ENCODE assay signal across 18 cellular contexts in the genomic region with DNA sequence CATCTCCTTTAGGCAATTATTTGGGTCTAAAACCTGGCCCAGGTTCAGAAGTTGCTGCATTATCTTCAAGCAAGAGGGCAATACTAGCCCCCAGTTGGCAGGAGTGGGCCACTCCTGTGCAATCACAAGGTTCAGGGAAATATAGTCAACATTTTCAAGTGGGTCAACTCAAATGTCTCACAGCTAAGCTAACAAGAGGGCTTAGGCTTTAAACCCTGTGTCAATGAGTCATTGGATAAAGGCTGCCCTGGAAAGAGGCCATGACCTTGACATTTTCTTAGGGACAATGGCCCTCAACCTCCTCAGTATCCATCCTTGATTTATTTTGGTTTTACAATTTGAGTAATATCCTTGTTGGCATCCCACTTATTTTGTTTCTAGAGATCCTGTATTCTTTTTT.
A peak's percentile ranks its signal among the peaks of the same experiment; 100 is the strongest.
DNase-seq lines count a peak whose midpoint lies in the region; ATAC-seq, FAIRE-seq and TF ChIP-seq lines count a peak whose summit lies in the region.
"Had no signal": no experiment of that assay in that cellular context is flagged by ENCODE, and none has a peak within 500 bp of the region (broad histone marks: within the 10 kb centered on the region; RNA-seq: fewer than 3 reads in every experiment).

No MANE protein-coding gene starts in this region.

- no peak overlapping the region for H3K27ac Mint-ChIP-seq in CD4-positive, alpha-beta T cell
- H3K27ac Mint-ChIP-seq: H9 had no signal

- no peak for ATAC-seq in HepG2
- peak; percentile 43 for ATAC-seq in upper lobe of right lung
- ATAC-seq in CD4-positive, alpha-beta T cell (ENCODE audit: poor library complexity), result no peak
- no peak for ATAC-seq in SK-N-SH treated with all-trans-retinoic acid at 6 μM for 48 hours
- ATAC-seq: A549, GM12878 had no signal

- BruUV-seq in HepG2 (replicated peaks; lab: Mats Ljungman, UMichigan), result no TSS peak

- H3K9ac ChIP-seq in HepG2 (ENCODE audit: insufficient read depth, low read depth, low read length), result no peak overlapping the region

- no peak for TF ChIP-seq RAD21 in HepG2 (CRISPR knock-in tag; IDR thresholded peaks at IDR 0.05)

- H3K27ac ChIP-seq in HepG2 (ENCODE audit: extremely low read length, insufficient read depth, low read length) (no peak overlapping the region), upper lobe of right lung (no peak overlapping the region)
- no peak overlapping the region for H3K27ac ChIP-seq in CD4-positive, alpha-beta T cell (ENCODE audit: low read depth, low read length)
- H3K27ac ChIP-seq: 22Rv1, A549, C4-2B had no signal

- no peaks in the 10 kb centered on the region for H3K9me3 Mint-ChIP-seq in CD4-positive, alpha-beta T cell
- H3K9me3 Mint-ChIP-seq: H9 had no signal

- no peaks in the 10 kb centered on the region for H3K9me3 ChIP-seq in HepG2 (ENCODE audit: low read length)
- no peaks in the 10 kb centered on the region for H3K9me3 ChIP-seq in upper lobe of right lung
- no peaks in the 10 kb centered on the region for H3K9me3 ChIP-seq in CD4-positive, alpha-beta T cell (ENCODE audit: control insufficient read depth, low read length)
- H3K9me3 ChIP-seq: A549 had no signal

- no peak for FAIRE-seq in HepG2 (lab: Jason Lieb, UNC)
- FAIRE-seq: A549, GM12878, H1 had no signal

- no peak for TF ChIP-seq EP300 in HepG2 (IDR thresholded peaks at IDR 0.05; ENCODE audit: low read depth in 2 of 2, low read length in 2 of 2)
- TF ChIP-seq EP300 in HepG2 (CRISPR knock-in tag; IDR thresholded peaks at IDR 0.05; ENCODE audit: borderline replicate concordance), result no peak

- TF ChIP-seq CTCF in HepG2 (CRISPR knock-in tag; IDR thresholded peaks at IDR 0.05) (no peak), upper lobe of right lung (IDR thresholded peaks at IDR 0.05) (no peak)
- no peak for TF ChIP-seq CTCF in CD4-positive, alpha-beta T cell (IDR thresholded peaks at IDR 0.05)

- DNase-seq in NCI-H1092 treated with DMSO at 0.1 percent for 48 hours (lab: John Stamatoyannopoulos, UW) (peak; percentile 3), NCI-H1092 (lab: John Stamatoyannopoulos, UW) (no peak), DMS53 (lab: John Stamatoyannopoulos, UW) (peak; percentile 62), HepG2 (ENCODE audit: low spot score) (no peak), upper lobe of right lung (no peak)
- no peak for DNase-seq in CD4-positive, alpha-beta T cell
- DNase-seq: AML-193; CD4-positive, alpha-beta memory T cell; DMS153; DND-41; EL; H9 had no signal

- CTCF ChIA-PET in HepG2 (lab: Yijun Ruan, JAX; ENCODE audit: low intra/inter-chr PET ratio, low total read pairs), result no interaction called here
- CTCF ChIA-PET in CD4-positive, alpha-beta T cell (lab: Charles Lee), result no interaction called here

- no peak overlapping the region for H3K4me3 Mint-ChIP-seq in CD4-positive, alpha-beta T cell
- H3K4me3 Mint-ChIP-seq: CD4-positive, alpha-beta memory T cell; H9 had no signal

- no peaks in the 10 kb centered on the region for H3K36me3 ChIP-seq in HepG2 (replicated peaks in 1 of 2; ENCODE audit: control insufficient read depth in 1 of 2, insufficient read depth in 2 of 2, low read length in 2 of 2)
- no peaks in the 10 kb centered on the region for H3K36me3 ChIP-seq in upper lobe of right lung

- POLR2A ChIA-PET in HepG2 (lab: Yijun Ruan, JAX), result interaction anchor here (0.7 kb wide), 1 partner anchor 58 kb away, joined by 5 read pairs; no protein-coding TSS in a partner anchor
- POLR2A ChIA-PET in CD4-positive, alpha-beta T cell (lab: Charles Lee), result no interaction called here

- H4K20me1 ChIP-seq in HepG2 (ENCODE audit: insufficient read depth, low read length), result no peaks in the 10 kb centered on the region

- no peaks in the 10 kb centered on the region for H3K4me1 Mint-ChIP-seq in CD4-positive, alpha-beta T cell (ENCODE audit: low read depth)
- H3K4me1 Mint-ChIP-seq: CD4-positive, alpha-beta memory T cell had no signal

- H3K4me1 ChIP-seq in HepG2 (ENCODE audit: insufficient read depth, low read length) (peaks cover 9% of the 10 kb centered on the region), upper lobe of right lung (no peaks in the 10 kb centered on the region)
- H3K4me1 ChIP-seq: A549 had no signal

- no peak overlapping the region for H2AFZ ChIP-seq in HepG2 (ENCODE audit: low read length)

- no peak overlapping the region for H3K4me3 ChIP-seq in HepG2 (replicated peaks in 1 of 3; ENCODE audit: insufficient read depth in 1 of 3, low read depth in 2 of 3, low read length in 3 of 3)
- H3K4me3 ChIP-seq in upper lobe of right lung, result no peak overlapping the region
- H3K4me3 ChIP-seq: A549, GM12878 had no signal

- H3K27me3 Mint-ChIP-seq in CD4-positive, alpha-beta T cell, result peaks cover 31% of the 10 kb centered on the region

- TF ChIP-seq POLR2A in HepG2 (IDR thresholded peaks at IDR 0.05; ENCODE audit: insufficient read depth in 1 of 2, low read depth in 2 of 2, low read length in 2 of 2), result no peak

- in situ Hi-C loops in HepG2 (cut with HindIII; ENCODE audit: extremely low pct_ligation_motif_present, low pct_unique_long_range_greater_than_20kb), result no loop called here

- H3K79me2 ChIP-seq in HepG2 (ENCODE audit: insufficient read depth, low read length), result no peaks in the 10 kb centered on the region

- H3K27me3 ChIP-seq in HepG2 (ENCODE audit: control insufficient read depth in 1 of 2, insufficient read depth in 2 of 2, low read length in 2 of 2), result no peaks in the 10 kb centered on the region
- no peaks in the 10 kb centered on the region for H3K27me3 ChIP-seq in upper lobe of right lung
- H3K27me3 ChIP-seq in CD4-positive, alpha-beta T cell (ENCODE audit: control insufficient read depth, insufficient read depth, low read length), result no peaks in the 10 kb centered on the region

- intact Hi-C loops in HepG2 (cut with micrococcal nuclease; ENCODE audit: unreplicated experiment) (no loop called here), upper lobe of right lung (cut with DNase I) (no loop called here)
- intact Hi-C loops in CD4-positive, alpha-beta T cell (cut with DNase I, micrococcal nuclease), result no loop called here

- no peak overlapping the region for H3K4me2 ChIP-seq in HepG2 (ENCODE audit: low read depth, low read length)
- H3K4me2 ChIP-seq: A549 had no signal

- no peaks in the 10 kb centered on the region for H3K36me3 Mint-ChIP-seq in CD4-positive, alpha-beta T cell (ENCODE audit: low read depth)

TF ChIP-seq in HepG2, 621 proteins besides CTCF, POLR2A, EP300 and RAD21 (continues in another document):
- TF ChIP-seq NFE2L1 (CRISPR knock-in tag; IDR thresholded peaks at IDR 0.05; ENCODE audit: borderline replicate concordance) (no peak), ASH2L (IDR thresholded peaks at IDR 0.05; ENCODE audit: insufficient read length, low read depth, low read length) (no peak), MZF1 (CRISPR knock-in tag; IDR thresholded peaks at IDR 0.05; ENCODE audit: borderline replicate concordance) (no peak), KAT7 (CRISPR knock-in tag; IDR thresholded peaks at IDR 0.05; ENCODE audit: borderline replicate concordance) (no peak)

TF ChIP-seq in SK-N-SH treated with all-trans-retinoic acid at 6 μM for 48 hours, 23 proteins besides CTCF, POLR2A, EP300 and RAD21 (continues in another document):
- TF ChIP-seq BACH2 (CRISPR knock-in tag; IDR thresholded peaks at IDR 0.05; ENCODE audit: borderline replicate concordance) (no peak), ZFP30 (CRISPR knock-in tag; IDR thresholded peaks at IDR 0.05) (no peak), ZNF70 (CRISPR knock-in tag; IDR thresholded peaks at IDR 0.05) (no peak), ESRRG (CRISPR knock-in tag; IDR thresholded peaks at IDR 0.05) (no peak), GLIS3 (CRISPR knock-in tag; IDR thresholded peaks at IDR 0.05) (no peak), ZC3H10 (CRISPR knock-in tag; IDR thresholded peaks at IDR 0.05) (no peak), ZNF8 (CRISPR knock-in tag; IDR thresholded peaks at IDR 0.05) (no peak), ISL1 (CRISPR knock-in tag; IDR thresholded peaks at IDR 0.05) (no peak), ARNTL (CRISPR knock-in tag; IDR thresholded peaks at IDR 0.05; ENCODE audit: borderline replicate concordance, low read depth) (no peak), TCF4 (CRISPR knock-in tag; IDR thresholded peaks at IDR 0.05; ENCODE audit: borderline replicate concordance) (no peak), ZNF565 (CRISPR knock-in tag; conservative IDR thresholded peaks at IDR 0.05; ENCODE audit: low read depth) (no peak), TOX (CRISPR knock-in tag; IDR thresholded peaks at IDR 0.05; ENCODE audit: borderline replicate concordance) (no peak)
- TF ChIP-seq, protein P1, sequence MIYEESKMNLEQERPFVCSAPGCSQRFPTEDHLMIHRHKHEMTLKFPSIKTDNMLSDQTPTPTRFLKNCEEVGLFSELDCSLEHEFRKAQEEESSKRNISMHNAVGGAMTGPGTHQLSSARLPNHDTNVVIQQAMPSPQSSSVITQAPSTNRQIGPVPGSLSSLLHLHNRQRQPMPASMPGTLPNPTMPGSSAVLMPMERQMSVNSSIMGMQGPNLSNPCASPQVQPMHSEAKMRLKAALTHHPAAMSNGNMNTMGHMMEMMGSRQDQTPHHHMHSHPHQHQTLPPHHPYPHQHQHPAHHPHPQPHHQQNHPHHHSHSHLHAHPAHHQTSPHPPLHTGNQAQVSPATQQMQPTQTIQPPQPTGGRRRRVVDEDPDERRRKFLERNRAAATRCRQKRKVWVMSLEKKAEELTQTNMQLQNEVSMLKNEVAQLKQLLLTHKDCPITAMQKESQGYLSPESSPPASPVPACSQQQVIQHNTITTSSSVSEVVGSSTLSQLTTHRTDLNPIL (CRISPR knock-in tag; IDR thresholded peaks at IDR 0.05; ENCODE audit: low read depth), result no peak
- TF ChIP-seq, protein P2, sequence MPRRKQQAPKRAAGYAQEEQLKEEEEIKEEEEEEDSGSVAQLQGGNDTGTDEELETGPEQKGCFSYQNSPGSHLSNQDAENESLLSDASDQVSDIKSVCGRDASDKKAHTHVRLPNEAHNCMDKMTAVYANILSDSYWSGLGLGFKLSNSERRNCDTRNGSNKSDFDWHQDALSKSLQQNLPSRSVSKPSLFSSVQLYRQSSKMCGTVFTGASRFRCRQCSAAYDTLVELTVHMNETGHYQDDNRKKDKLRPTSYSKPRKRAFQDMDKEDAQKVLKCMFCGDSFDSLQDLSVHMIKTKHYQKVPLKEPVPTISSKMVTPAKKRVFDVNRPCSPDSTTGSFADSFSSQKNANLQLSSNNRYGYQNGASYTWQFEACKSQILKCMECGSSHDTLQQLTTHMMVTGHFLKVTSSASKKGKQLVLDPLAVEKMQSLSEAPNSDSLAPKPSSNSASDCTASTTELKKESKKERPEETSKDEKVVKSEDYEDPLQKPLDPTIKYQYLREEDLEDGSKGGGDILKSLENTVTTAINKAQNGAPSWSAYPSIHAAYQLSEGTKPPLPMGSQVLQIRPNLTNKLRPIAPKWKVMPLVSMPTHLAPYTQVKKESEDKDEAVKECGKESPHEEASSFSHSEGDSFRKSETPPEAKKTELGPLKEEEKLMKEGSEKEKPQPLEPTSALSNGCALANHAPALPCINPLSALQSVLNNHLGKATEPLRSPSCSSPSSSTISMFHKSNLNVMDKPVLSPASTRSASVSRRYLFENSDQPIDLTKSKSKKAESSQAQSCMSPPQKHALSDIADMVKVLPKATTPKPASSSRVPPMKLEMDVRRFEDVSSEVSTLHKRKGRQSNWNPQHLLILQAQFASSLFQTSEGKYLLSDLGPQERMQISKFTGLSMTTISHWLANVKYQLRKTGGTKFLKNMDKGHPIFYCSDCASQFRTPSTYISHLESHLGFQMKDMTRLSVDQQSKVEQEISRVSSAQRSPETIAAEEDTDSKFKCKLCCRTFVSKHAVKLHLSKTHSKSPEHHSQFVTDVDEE (CRISPR knock-in tag; IDR thresholded peaks at IDR 0.05), result no peak

Comparison
In these comparisons a context has a peak if more than half of its experiments do, and no peak if none do; other contexts are left out.
1. DNase-seq: peak in NCI-H1092 treated with DMSO at 0.1 percent for 48 hours (single experiment) and DMS53 (single experiment); none in NCI-H1092 (single experiment), HepG2 (single experiment), upper lobe of right lung (single experiment) and CD4-positive, alpha-beta T cell (0 of 10).